In genomic region chr4:173328236-173328901, GRCh38 we compare ENCODE assay signal across 15 cellular contexts.
"Had no signal": no experiment of that assay in that cellular context is flagged by ENCODE, and none has a peak within 500 bp of the region (broad histone marks: within the 10 kb centered on the region; RNA-seq: fewer than 3 reads in every experiment).

No MANE protein-coding gene starts in this region.

- DNase-seq: activated CD4-positive, alpha-beta memory T cell treated with anti-CD3 and anti-CD28 coated beads, Interleukin-2, amount 10 ng/mL, durations not matched to agents 7 days and 5 days; activated CD4-positive, alpha-beta T cell treated with anti-CD3 and anti-CD28 coated beads for 1 hour; activated naive CD8-positive, alpha-beta T cell treated with anti-CD3 and anti-CD28 coated beads, Interleukin-2, amount 10 ng/mL, durations not matched to agents 7 days and 5 days; activated T-cell treated with anti-CD3 and anti-CD28 coated beads, Interleukin-2, amount 50 U/mL, for 72 hours; esophagus squamous epithelium; foreskin fibroblast; left cardiac atrium; mammary epithelial cell; mucosa of descending colon; stimulated activated CD4-positive, alpha-beta T cell treated with anti-CD3 and anti-CD28 coated beads, Interleukin-4, amount 100 ng/mL, for 4 hours; stomach; T-helper 9 cell had no signal

- FAIRE-seq: endometrium, urothelium cell line had no signal

- ATAC-seq: left cardiac atrium; mucosa of descending colon; natural killer cell treated with Interleukin-12 subunit alpha and Interleukin-12 subunit beta and Interleukin-15 and Interleukin-18, amount 100 ng/mL, for 72 hours had no signal
